Comparison of ENCODE assay signal across 9 cellular contexts in genomic region chr2:53202063-53202462, GRCh38.
DNase-seq lines count a peak whose midpoint lies in the region; ATAC-seq and TF ChIP-seq lines count a peak whose summit lies in the region.
"Had no signal": no experiment of that assay in that cellular context is flagged by ENCODE, and none has a peak within 500 bp of the region (broad histone marks: within the 10 kb centered on the region; RNA-seq: fewer than 3 reads in every experiment).

No MANE protein-coding gene starts in this region.

- H3K27ac ChIP-seq in neuronal stem cell (replicated peaks; ENCODE audit: low read length), result no peak overlapping the region

- no peaks in the 10 kb centered on the region for H3K36me3 Mint-ChIP-seq in brain
- no peaks in the 10 kb centered on the region for H3K36me3 Mint-ChIP-seq in activated CD8-positive, alpha-beta memory T cell treated with anti-CD3 and anti-CD28 coated beads, Interleukin-2, amount 10 ng/mL, durations not matched to agents 7 days and 5 days

- no peak overlapping the region for H2AFZ ChIP-seq in neuronal stem cell (ENCODE audit: low read length)

- H3K9me3 Mint-ChIP-seq in brain, result peaks cover 0 to 8% (median 2%) of the 10 kb centered on the region in 5 experiments
- no peaks in the 10 kb centered on the region for H3K9me3 Mint-ChIP-seq in activated CD8-positive, alpha-beta memory T cell treated with anti-CD3 and anti-CD28 coated beads, Interleukin-2, amount 10 ng/mL, durations not matched to agents 7 days and 5 days (ENCODE audit: low read depth)
- H3K9me3 Mint-ChIP-seq: dendritic cell treated with granulocyte-macrophage colony-stimulating factor and Interleukin-4, amounts not matched to agents 40 ng/mL and 50 ng/mL, for 4 days had no signal

- no peak overlapping the region for H2BK120ac ChIP-seq in neuronal stem cell (ENCODE audit: low read depth, low read length)

- H3K14ac ChIP-seq in neuronal stem cell (ENCODE audit: low read length), result no peak overlapping the region

- H3K4me1 Mint-ChIP-seq in brain, result peaks cover 9% of the 10 kb centered on the region
- H3K4me1 Mint-ChIP-seq in activated CD8-positive, alpha-beta memory T cell treated with anti-CD3 and anti-CD28 coated beads, Interleukin-2, amount 10 ng/mL, durations not matched to agents 7 days and 5 days, result no peaks in the 10 kb centered on the region

- H3K23ac ChIP-seq in neuronal stem cell (ENCODE audit: low read depth, low read length, poor library complexity), result no peak overlapping the region

- H3K9ac ChIP-seq in neuronal stem cell (ENCODE audit: low read depth, low read length, poor library complexity), result no peak overlapping the region

- no peak overlapping the region for H4K8ac ChIP-seq in neuronal stem cell (ENCODE audit: low read depth, low read length)

- H3K27ac Mint-ChIP-seq in brain, result peak overlapping the region; percentile 4 to 71 (median 34)
- H3K27ac Mint-ChIP-seq in activated CD8-positive, alpha-beta memory T cell treated with anti-CD3 and anti-CD28 coated beads, Interleukin-2, amount 10 ng/mL, durations not matched to agents 7 days and 5 days, result no peak overlapping the region
- H3K27ac Mint-ChIP-seq: dendritic cell treated with granulocyte-macrophage colony-stimulating factor and Interleukin-4, amounts not matched to agents 40 ng/mL and 50 ng/mL, for 4 days had no signal

- H3K27me3 Mint-ChIP-seq in brain, result peaks cover 4% of the 10 kb centered on the region
- H3K27me3 Mint-ChIP-seq in activated CD8-positive, alpha-beta memory T cell treated with anti-CD3 and anti-CD28 coated beads, Interleukin-2, amount 10 ng/mL, durations not matched to agents 7 days and 5 days, result no peaks in the 10 kb centered on the region
- H3K27me3 Mint-ChIP-seq: dendritic cell treated with granulocyte-macrophage colony-stimulating factor and Interleukin-4, amounts not matched to agents 40 ng/mL and 50 ng/mL, for 4 days had no signal

- ATAC-seq in activated CD8-positive, alpha-beta memory T cell treated with anti-CD3 and anti-CD28 coated beads, Interleukin-2, amount 10 ng/mL, durations not matched to agents 7 days and 5 days, result no peak

- TF ChIP-seq CTCF in brain (conservative IDR thresholded peaks at IDR 0.05), result peak in 1 of 2 experiments; percentile 40

- H2AK5ac ChIP-seq in neuronal stem cell (ENCODE audit: low read depth, low read length), result no peak overlapping the region

- no peak overlapping the region for H3K18ac ChIP-seq in neuronal stem cell (ENCODE audit: low read length)

- H3K9me3 ChIP-seq in neuronal stem cell (replicated peaks in 1 of 2; ENCODE audit: control insufficient read depth in 2 of 2, insufficient read depth in 1 of 2, low read depth in 1 of 2, low read length in 2 of 2), result no peaks in the 10 kb centered on the region

- WGBS in neuronal stem cell (ENCODE audit: extremely low coverage in 2 of 2, insufficient read length in 2 of 2, insufficient replicate concordance in 1 of 2), 2 donors, result no CpG with 5 or more reads among the region's 3 CpGs

- H3K36me3 ChIP-seq in H7 (replicated peaks; ENCODE audit: control insufficient read depth, insufficient read depth, low read length) (no peaks in the 10 kb centered on the region), neuronal stem cell (replicated peaks in 1 of 2; ENCODE audit: control insufficient read depth in 2 of 2, insufficient read depth in 2 of 2, low read length in 2 of 2) (no peaks in the 10 kb centered on the region)

- no peaks in the 10 kb centered on the region for H3K79me1 ChIP-seq in neuronal stem cell (ENCODE audit: low read depth, low read length)

- CTCF ChIA-PET in activated CD8-positive, alpha-beta memory T cell treated with anti-CD3 and anti-CD28 coated beads, Interleukin-2, amount 10 ng/mL, durations not matched to agents 7 days and 5 days (lab: Charles Lee), result no interaction called here

- no peak overlapping the region for H2BK5ac ChIP-seq in neuronal stem cell (ENCODE audit: low read length)

- H3K4me3 Mint-ChIP-seq in brain, result no peak overlapping the region
- no peak overlapping the region for H3K4me3 Mint-ChIP-seq in activated CD8-positive, alpha-beta memory T cell treated with anti-CD3 and anti-CD28 coated beads, Interleukin-2, amount 10 ng/mL, durations not matched to agents 7 days and 5 days
- H3K4me3 Mint-ChIP-seq: dendritic cell treated with granulocyte-macrophage colony-stimulating factor and Interleukin-4, amounts not matched to agents 40 ng/mL and 50 ng/mL, for 4 days had no signal

- H3K4ac ChIP-seq in neuronal stem cell (ENCODE audit: low read length), result no peak overlapping the region

- H3K27me3 ChIP-seq in H7 (ENCODE audit: control insufficient read depth, insufficient read depth, low read length) (no peaks in the 10 kb centered on the region), neuronal stem cell (ENCODE audit: control insufficient read depth in 3 of 3, insufficient read depth in 3 of 3, low read depth in 1 of 3, low read length in 3 of 3) (no peaks in the 10 kb centered on the region)

- H2BK15ac ChIP-seq in neuronal stem cell (ENCODE audit: low read length), result no peak overlapping the region

- no peaks in the 10 kb centered on the region for H3K4me1 ChIP-seq in neuronal stem cell (ENCODE audit: control insufficient read depth in 2 of 2, insufficient read depth in 1 of 2, low read depth in 1 of 2, low read length in 2 of 2)

- H3K4me3 ChIP-seq in H7 (ENCODE audit: insufficient read depth, low read depth, low read length) (no peak overlapping the region), neuronal stem cell (ENCODE audit: low read length in 2 of 2) (no peak overlapping the region)

- no peak overlapping the region for H4K91ac ChIP-seq in neuronal stem cell (ENCODE audit: low read depth, low read length, poor library complexity)

- no peak overlapping the region for H3K4me2 ChIP-seq in neuronal stem cell (ENCODE audit: insufficient read depth, low read length, poor library complexity, severe bottlenecking)

- no peak overlapping the region for H2BK12ac ChIP-seq in neuronal stem cell (ENCODE audit: low read length)

- DNase-seq in DMS 273 (lab: John Stamatoyannopoulos, UW; ENCODE audit: unreplicated experiment), result peak; percentile 50
- DNase-seq in NCI-H1694 (lab: John Stamatoyannopoulos, UW), result peak; percentile 2
- DNase-seq in medulla oblongata (ENCODE audit: extremely low spot score), result peak; percentile 48
- no peak for DNase-seq in activated CD8-positive, alpha-beta memory T cell treated with anti-CD3 and anti-CD28 coated beads, Interleukin-2, amount 10 ng/mL, durations not matched to agents 7 days and 5 days
- no peak for DNase-seq in H7
- DNase-seq in neuronal stem cell (ENCODE audit: low spot score), result no peak
- DNase-seq in SIG-M5 treated with dmso at 0.1 percent for 504 hours (lab: John Stamatoyannopoulos, UW; ENCODE audit: unreplicated experiment), result no peak

Comparison
In these comparisons a context has a peak if more than half of its experiments do, and no peak if none do; other contexts are left out.
1. DNase-seq: peak in DMS 273 (single experiment), NCI-H1694 (single experiment) and medulla oblongata (single experiment); none in activated CD8-positive, alpha-beta memory T cell treated with anti-CD3 and anti-CD28 coated beads, Interleukin-2, amount 10 ng/mL, durations not matched to agents 7 days and 5 days (single experiment), H7 (single experiment), neuronal stem cell (single experiment) and SIG-M5 treated with dmso at 0.1 percent for 504 hours (single experiment).